3 cellular contexts compared by ENCODE assay signal in genomic region chr19:22491746-22492145, GRCh38.
"Had no signal": no experiment of that assay in that cellular context is flagged by ENCODE, and none has a peak within 500 bp of the region (broad histone marks: within the 10 kb centered on the region; RNA-seq: fewer than 3 reads in every experiment).

No MANE protein-coding gene starts in this region.

- H3K4me3 ChIP-seq: GM12878 had no signal

- ATAC-seq: GM12878 had no signal

- DNase-seq: GDM1, GF-D8 had no signal
